15 cellular contexts compared by ENCODE assay signal in genomic region chr2:198326431-198326830, GRCh38.
A peak's percentile ranks its signal among the peaks of the same experiment; 100 is the strongest.
DNase-seq lines count a peak whose midpoint lies in the region; ATAC-seq and TF ChIP-seq lines count a peak whose summit lies in the region.
"Had no signal": no experiment of that assay in that cellular context is flagged by ENCODE, and none has a peak within 500 bp of the region (broad histone marks: within the 10 kb centered on the region; RNA-seq: fewer than 3 reads in every experiment).

No MANE protein-coding gene starts in this region.

- H3K4me1 Mint-ChIP-seq in activated CD4-positive, alpha-beta T cell treated with anti-CD3 and anti-CD28 coated beads, Interleukin-2, amount 10 ng/mL, durations not matched to agents 7 days and 5 days, result peaks cover 30% of the 10 kb centered on the region
- H3K4me1 Mint-ChIP-seq in naive thymus-derived CD8-positive, alpha-beta T cell, result peaks cover 2 to 27% (median 18%) of the 10 kb centered on the region in 4 donors

- no peak overlapping the region for H3K27ac Mint-ChIP-seq in activated CD4-positive, alpha-beta T cell treated with anti-CD3 and anti-CD28 coated beads, Interleukin-2, amount 10 ng/mL, durations not matched to agents 7 days and 5 days
- H3K27ac Mint-ChIP-seq in naive thymus-derived CD8-positive, alpha-beta T cell, result no peak overlapping the region

- CTCF ChIA-PET in activated CD4-positive, alpha-beta T cell treated with anti-CD3 and anti-CD28 coated beads, Interleukin-2, amount 10 ng/mL, durations not matched to agents 7 days and 5 days (lab: Charles Lee), result no interaction called here

- ATAC-seq in HG03432 (IDR thresholded peaks at IDR 0.05; ENCODE audit: unreplicated experiment) (peak; percentile 64), GM19463 (IDR thresholded peaks at IDR 0.05; ENCODE audit: unreplicated experiment) (no peak), SK-N-SH treated with all-trans-retinoic acid at 6 μM for 48 hours (no peak)
- peak; percentile 91 to 96 for ATAC-seq in naive thymus-derived CD8-positive, alpha-beta T cell
- ATAC-seq: A549, sciatic nerve had no signal

- POLR2A ChIA-PET in activated CD4-positive, alpha-beta T cell treated with anti-CD3 and anti-CD28 coated beads, Interleukin-2, amount 10 ng/mL, durations not matched to agents 7 days and 5 days (lab: Charles Lee), result no interaction called here
- POLR2A ChIA-PET in naive thymus-derived CD8-positive, alpha-beta T cell (lab: Charles Lee), result no interaction called here

- no peaks in the 10 kb centered on the region for H3K36me3 Mint-ChIP-seq in activated CD4-positive, alpha-beta T cell treated with anti-CD3 and anti-CD28 coated beads, Interleukin-2, amount 10 ng/mL, durations not matched to agents 7 days and 5 days (ENCODE audit: low read depth)
- no peaks in the 10 kb centered on the region for H3K36me3 Mint-ChIP-seq in naive thymus-derived CD8-positive, alpha-beta T cell

- DNase-seq in activated CD4-positive, alpha-beta T cell treated with anti-CD3 and anti-CD28 coated beads, Interleukin-2, amount 10 ng/mL, durations not matched to agents 7 days and 5 days, result no peak
- DNase-seq in activated CD4-positive, alpha-beta T cell treated with anti-CD3 and anti-CD28 coated beads for 48 hours, result no peak
- DNase-seq in SW480 (ENCODE audit: low spot score), result peak; percentile 70
- peak in 3 of 10 donors; percentile 59 to 73 (median 69) for DNase-seq in naive thymus-derived CD8-positive, alpha-beta T cell
- DNase-seq in SW 1271 (lab: John Stamatoyannopoulos, UW), result no peak
- DNase-seq: cortex of kidney, DMS79, NCI-H1930, T-helper 9 cell, transverse colon had no signal

- peak overlapping the region; percentile 22 for H3K4me3 Mint-ChIP-seq in activated CD4-positive, alpha-beta T cell treated with anti-CD3 and anti-CD28 coated beads, Interleukin-2, amount 10 ng/mL, durations not matched to agents 7 days and 5 days
- peak overlapping the region in 4 of 10 donors; percentile 11 to 44 (median 38) for H3K4me3 Mint-ChIP-seq in naive thymus-derived CD8-positive, alpha-beta T cell

- H3K9me3 Mint-ChIP-seq in activated CD4-positive, alpha-beta T cell treated with anti-CD3 and anti-CD28 coated beads, Interleukin-2, amount 10 ng/mL, durations not matched to agents 7 days and 5 days, result peaks cover 2% of the 10 kb centered on the region
- no peaks in the 10 kb centered on the region for H3K9me3 Mint-ChIP-seq in naive thymus-derived CD8-positive, alpha-beta T cell

- H3K27me3 Mint-ChIP-seq in activated CD4-positive, alpha-beta T cell treated with anti-CD3 and anti-CD28 coated beads, Interleukin-2, amount 10 ng/mL, durations not matched to agents 7 days and 5 days, result peaks cover 57% of the 10 kb centered on the region
- peaks cover 16 to 44% (median 34%) of the 10 kb centered on the region in 5 donors for H3K27me3 Mint-ChIP-seq in naive thymus-derived CD8-positive, alpha-beta T cell

TF ChIP-seq in SK-N-SH treated with all-trans-retinoic acid at 6 μM for 48 hours, 23 proteins besides CTCF, POLR2A, EP300 and RAD21 (continues in another document):
- TF ChIP-seq SNAI2 (CRISPR knock-in tag; IDR thresholded peaks at IDR 0.05) (no peak), ZC3H10 (CRISPR knock-in tag; IDR thresholded peaks at IDR 0.05) (no peak), RARB (CRISPR knock-in tag; IDR thresholded peaks at IDR 0.05) (no peak), GLIS3 (CRISPR knock-in tag; IDR thresholded peaks at IDR 0.05) (no peak), ZFP30 (CRISPR knock-in tag; IDR thresholded peaks at IDR 0.05) (no peak), ZFP3 (CRISPR knock-in tag; IDR thresholded peaks at IDR 0.05) (no peak), ESRRG (CRISPR knock-in tag; IDR thresholded peaks at IDR 0.05) (no peak), CSDC2 (CRISPR knock-in tag; IDR thresholded peaks at IDR 0.05) (no peak), POU6F1 (CRISPR knock-in tag; IDR thresholded peaks at IDR 0.05; ENCODE audit: borderline replicate concordance, low read depth) (no peak), TCF4 (CRISPR knock-in tag; IDR thresholded peaks at IDR 0.05; ENCODE audit: borderline replicate concordance) (no peak), CSRNP3 (CRISPR knock-in tag; IDR thresholded peaks at IDR 0.05) (no peak), TOX (CRISPR knock-in tag; IDR thresholded peaks at IDR 0.05; ENCODE audit: borderline replicate concordance) (no peak), OSR1 (CRISPR knock-in tag; IDR thresholded peaks at IDR 0.05) (no peak), PPARA (CRISPR knock-in tag; IDR thresholded peaks at IDR 0.05; ENCODE audit: borderline replicate concordance) (no peak), TSHZ2 (CRISPR knock-in tag; IDR thresholded peaks at IDR 0.05) (no peak), ARNTL (CRISPR knock-in tag; IDR thresholded peaks at IDR 0.05; ENCODE audit: borderline replicate concordance, low read depth) (no peak), PATZ1 (CRISPR knock-in tag; IDR thresholded peaks at IDR 0.05; ENCODE audit: borderline replicate concordance) (no peak), BACH2 (CRISPR knock-in tag; IDR thresholded peaks at IDR 0.05; ENCODE audit: borderline replicate concordance) (no peak)

Comparison
In these comparisons a context has a peak if more than half of its experiments do, and no peak if none do; other contexts are left out.
1. ATAC-seq: peak in HG03432 (single experiment) and naive thymus-derived CD8-positive, alpha-beta T cell (2 of 2); none in GM19463 (single experiment) and SK-N-SH treated with all-trans-retinoic acid at 6 μM for 48 hours (single experiment).